In genomic region chr15:60363024-60363674, GRCh38 we compare ENCODE assay signal across 9 cellular contexts. TPM values are rescaled to one million over a fixed set of nuclear protein-coding genes. Genes with fewer than 3 reads are reported as not detected.
DNase-seq lines count a peak whose midpoint lies in the region; ATAC-seq and TF ChIP-seq lines count a peak whose summit lies in the region.
"Had no signal": no experiment of that assay in that cellular context is flagged by ENCODE, and none has a peak within 500 bp of the region (broad histone marks: within the 10 kb centered on the region; RNA-seq: fewer than 3 reads in every experiment).

No MANE protein-coding gene starts in this region.

- H3K36me3 ChIP-seq in SJSA1 (peaks cover 71% of the 10 kb centered on the region), stomach (peaks cover 12 to 68% (median 40%) of the 10 kb centered on the region in 4 donors)

- TF ChIP-seq CTCF in stomach (IDR thresholded peaks at IDR 0.05), result no peak

- POLR2A ChIA-PET in activated CD4-positive, alpha-beta memory T cell treated with anti-CD3 and anti-CD28 coated beads, Interleukin-2, amount 10 ng/mL, durations not matched to agents 7 days and 5 days (lab: Charles Lee), result interaction anchor here (0.8 to 3.1 kb wide), 15 partner anchors 13 to 674 kb away, joined by 3 to 33 read pairs (median 5); partner anchors contain the start of genes ANXA2 and BNIP2
- POLR2A ChIA-PET in activated CD4-positive, alpha-beta memory T cell treated with anti-CD3 and anti-CD28 coated beads for 36 hours (lab: Charles Lee), result interaction anchor here (0.5 to 4.2 kb wide), 9 partner anchors 26 to 569 kb away, joined by 3 to 20 read pairs (median 6); partner anchors contain the start of gene ANXA2

- H3K27me3 ChIP-seq in SJSA1 (replicated peaks), result no peaks in the 10 kb centered on the region
- H3K27me3 ChIP-seq in stomach, result no peaks in the 10 kb centered on the region

- H3K4me3 ChIP-seq in SJSA1 (no peak overlapping the region), stomach (no peak overlapping the region)

- H3K9me3 Mint-ChIP-seq in activated CD4-positive, alpha-beta memory T cell treated with anti-CD3 and anti-CD28 coated beads, Interleukin-2, amount 10 ng/mL, durations not matched to agents 7 days and 5 days, result no peaks in the 10 kb centered on the region
- H3K9me3 Mint-ChIP-seq in activated CD4-positive, alpha-beta memory T cell treated with anti-CD3 and anti-CD28 coated beads for 36 hours, result no peaks in the 10 kb centered on the region

- no peak for TF ChIP-seq POLR2A in stomach (IDR thresholded peaks at IDR 0.05)

- no peak for DNase-seq in activated CD4-positive, alpha-beta memory T cell treated with anti-CD3 and anti-CD28 coated beads, Interleukin-2, amount 10 ng/mL, durations not matched to agents 7 days and 5 days
- DNase-seq in activated CD4-positive, alpha-beta memory T cell treated with anti-CD3 and anti-CD28 coated beads for 36 hours, result no peak
- DNase-seq in SJSA1 (ENCODE audit: low read depth in 1 of 2, low spot score in 2 of 2) (no peak), left ventricle myocardium superior (no peak), stomach (no peak), DMS53 (lab: John Stamatoyannopoulos, UW) (no peak), inferior parietal cortex (ENCODE audit: extremely low spot score) (no peak)
- DNase-seq: RPMI8226 had no signal

- H3K4me1 ChIP-seq in SJSA1 (replicated peaks) (peaks cover 42% of the 10 kb centered on the region), stomach (peaks cover 33 to 73% (median 50%) of the 10 kb centered on the region in 4 donors)

- WGBS in stomach, 5 donors, result 49 to 64% (median 61%) methylated on average over 5 of the region's 5 CpGs

- ATAC-seq in left ventricle myocardium superior (peak; percentile 55), HG03039 (IDR thresholded peaks at IDR 0.05; ENCODE audit: unreplicated experiment) (no peak)

- H3K4me3 Mint-ChIP-seq in activated CD4-positive, alpha-beta memory T cell treated with anti-CD3 and anti-CD28 coated beads, Interleukin-2, amount 10 ng/mL, durations not matched to agents 7 days and 5 days, result peak overlapping the region; percentile 2
- H3K4me3 Mint-ChIP-seq in activated CD4-positive, alpha-beta memory T cell treated with anti-CD3 and anti-CD28 coated beads for 36 hours, result no peak overlapping the region

- intact Hi-C loops in activated CD4-positive, alpha-beta memory T cell treated with anti-CD3 and anti-CD28 coated beads for 36 hours (cut with micrococcal nuclease), result loop anchor here (2.0 to 5.0 kb wide), 4 partner anchors 26 to 219 kb away; partner anchors contain the start of gene ICE2
- intact Hi-C loops in left ventricle myocardium superior (cut with micrococcal nuclease) (loop anchor here (5.0 kb wide), 1 partner anchor 79 kb away; no protein-coding TSS in a partner anchor), stomach (cut with DNase I; ENCODE audit: low total_unique reads) (no loop called here)

- CTCF ChIA-PET in activated CD4-positive, alpha-beta memory T cell treated with anti-CD3 and anti-CD28 coated beads, Interleukin-2, amount 10 ng/mL, durations not matched to agents 7 days and 5 days (lab: Charles Lee), result interaction anchor here (0.7 to 5.2 kb wide), 14 partner anchors 10 to 1471 kb away, joined by 3 to 24 read pairs (median 5); partner anchors contain the start of gene ANXA2
- CTCF ChIA-PET in activated CD4-positive, alpha-beta memory T cell treated with anti-CD3 and anti-CD28 coated beads for 36 hours (lab: Charles Lee), result interaction anchor here (0.6 to 6.7 kb wide), 21 partner anchors 11 to 1471 kb away, joined by 3 to 100 read pairs (median 4); partner anchors contain the start of gene ANXA2

- no peaks in the 10 kb centered on the region for H3K27me3 Mint-ChIP-seq in activated CD4-positive, alpha-beta memory T cell treated with anti-CD3 and anti-CD28 coated beads, Interleukin-2, amount 10 ng/mL, durations not matched to agents 7 days and 5 days
- peaks cover 2% of the 10 kb centered on the region for H3K27me3 Mint-ChIP-seq in activated CD4-positive, alpha-beta memory T cell treated with anti-CD3 and anti-CD28 coated beads for 36 hours

- H3K27ac ChIP-seq in SJSA1, result peak overlapping the region; percentile 90
- H3K27ac ChIP-seq in stomach, result peak overlapping the region in 3 of 5 donors; percentile 68 to 71 (median 70)

- H3K4me1 Mint-ChIP-seq in activated CD4-positive, alpha-beta memory T cell treated with anti-CD3 and anti-CD28 coated beads, Interleukin-2, amount 10 ng/mL, durations not matched to agents 7 days and 5 days, result peaks cover 47% of the 10 kb centered on the region
- peaks cover 25% of the 10 kb centered on the region for H3K4me1 Mint-ChIP-seq in activated CD4-positive, alpha-beta memory T cell treated with anti-CD3 and anti-CD28 coated beads for 36 hours (ENCODE audit: low read depth)

- peaks cover 71% of the 10 kb centered on the region for H3K36me3 Mint-ChIP-seq in activated CD4-positive, alpha-beta memory T cell treated with anti-CD3 and anti-CD28 coated beads, Interleukin-2, amount 10 ng/mL, durations not matched to agents 7 days and 5 days (ENCODE audit: low read depth)
- peaks cover 48% of the 10 kb centered on the region for H3K36me3 Mint-ChIP-seq in activated CD4-positive, alpha-beta memory T cell treated with anti-CD3 and anti-CD28 coated beads for 36 hours

- peak overlapping the region; percentile 80 for H3K27ac Mint-ChIP-seq in activated CD4-positive, alpha-beta memory T cell treated with anti-CD3 and anti-CD28 coated beads, Interleukin-2, amount 10 ng/mL, durations not matched to agents 7 days and 5 days
- H3K27ac Mint-ChIP-seq in activated CD4-positive, alpha-beta memory T cell treated with anti-CD3 and anti-CD28 coated beads for 36 hours, result no peak overlapping the region

- H3K9me3 ChIP-seq in SJSA1 (replicated peaks) (no peaks in the 10 kb centered on the region), stomach (no peaks in the 10 kb centered on the region)

- no peak for TF ChIP-seq EP300 in stomach (IDR thresholded peaks at IDR 0.05)

RNA-seq across cellular contexts. Expression of gene ANXA2, which starts 34.6 kb away (rescaled TPM):
- 100 to 1,000 TPM; 558 to 566 TPM for total RNA-seq in activated CD4-positive, alpha-beta memory T cell treated with anti-CD3 and anti-CD28 coated beads, Interleukin-2, amount 10 ng/mL, durations not matched to agents 7 days and 5 days
- 100 to 1,000 TPM; 131 to 132 TPM for total RNA-seq in activated CD4-positive, alpha-beta memory T cell treated with anti-CD3 and anti-CD28 coated beads for 36 hours
- total RNA-seq in SJSA1 (2014; rRNA removed; shearing (Covaris generic)), result 3,394 and 3,434 TPM in 2 replicates
- total RNA-seq in left ventricle myocardium superior (162 TPM), stomach (1,000 to 10,000 TPM in 1 of 5 donors, 100 to 1,000 TPM in 4; 292 to 1,332 (median 460) TPM)
- 100 to 1,000 TPM; 600 to 928 (median 774) TPM for polyA plus RNA-seq in stomach
